12 cellular contexts compared by ENCODE assay signal in genomic region chr1:154483941-154484803, GRCh38. TPM values are rescaled to one million over a fixed set of nuclear protein-coding genes. Genes with fewer than 3 reads are reported as not detected.
DNase-seq lines count a peak whose midpoint lies in the region; FAIRE-seq and TF ChIP-seq lines count a peak whose summit lies in the region.
"Had no signal": no experiment of that assay in that cellular context is flagged by ENCODE, and none has a peak within 500 bp of the region (broad histone marks: within the 10 kb centered on the region; RNA-seq: fewer than 3 reads in every experiment).

No MANE protein-coding gene starts in this region.

- DNase-seq in EH (ENCODE audit: low read depth) (peak; percentile 50), RCC 7860 (ENCODE audit: low spot score) (peak; percentile 93), fibroblast of the aortic adventitia (ENCODE audit: low read depth) (peak; percentile 90), pulmonary artery endothelial cell (ENCODE audit: low read depth, low spot score) (peak; percentile 64), GF-D8 (lab: John Stamatoyannopoulos, UW) (no peak), NCI-H748 (lab: John Stamatoyannopoulos, UW; ENCODE audit: unreplicated experiment) (no peak), iPS-NIHi11 (ENCODE audit: low spot score) (no peak), D721Med (ENCODE audit: insufficient read length, low spot score) (no peak)
- DNase-seq: activated B cell treated with CpG ODN at 0.5 μM for 24 hours; activated naive CD4-positive, alpha-beta T cell treated with anti-CD3 and anti-CD28 coated beads, Interleukin-2, amount 50 U/mL, for 16 hours; COR-L47 had no signal

- TF ChIP-seq CTCF in fibroblast of the aortic adventitia (IDR thresholded peaks at IDR 0.05; ENCODE audit: insufficient read depth, low read length), result peak; percentile 27
- TF ChIP-seq CTCF in D721Med (IDR thresholded peaks at IDR 0.05; ENCODE audit: insufficient read depth, missing control alignments), result no peak

- FAIRE-seq in RCC 7860 (lab: Jason Lieb, UNC) (peak; percentile 76), D721Med (lab: Jason Lieb, UNC) (no peak)

- no peak overlapping the region for H3K4me3 ChIP-seq in fibroblast of the aortic adventitia (ENCODE audit: low read depth, low read length)

RNA-seq across cellular contexts. Expression of gene TDRD10, which starts 17.8 kb away (rescaled TPM):
- total RNA-seq in fibroblast of the aortic adventitia (ENCODE audit: low replicate concordance) (not detected in 2 replicates), pulmonary artery endothelial cell (1.7 and 3.8 TPM in 2 replicates)
- total RNA-seq: activated B cell treated with CpG ODN at 0.5 μM for 24 hours, myocyte had no signal

RNA-seq across cellular contexts. Expression of gene SHE, which starts 18.0 kb away (rescaled TPM):
- total RNA-seq in fibroblast of the aortic adventitia (ENCODE audit: low replicate concordance), result 0.09 and 0.49 TPM in 2 replicates
- 60.6 and 84.6 TPM in 2 replicates for total RNA-seq in pulmonary artery endothelial cell
- total RNA-seq: myocyte had no signal

Comparison
In these comparisons a context has a peak if more than half of its experiments do, and no peak if none do; other contexts are left out.
1. DNase-seq: peak in EH (single experiment), RCC 7860 (single experiment), fibroblast of the aortic adventitia (single experiment) and pulmonary artery endothelial cell (single experiment); none in GF-D8 (single experiment), NCI-H748 (single experiment), iPS-NIHi11 (single experiment) and D721Med (single experiment).
2. RNA of gene SHE, which starts 18.0 kb away (total RNA-seq): 60.6 to 84.6 TPM in pulmonary artery endothelial cell; 0.09 to 0.49 TPM in fibroblast of the aortic adventitia; every median in the first group is over 10 times any median in the second.